25 cellular contexts compared by ENCODE assay signal in genomic region chr10:4717670-4718069, GRCh38.
"Had no signal": no experiment of that assay in that cellular context is flagged by ENCODE, and none has a peak within 500 bp of the region (broad histone marks: within the 10 kb centered on the region; RNA-seq: fewer than 3 reads in every experiment).

No MANE protein-coding gene starts in this region.

- H3K4me2 ChIP-seq: hepatocyte had no signal

- H3K27ac Mint-ChIP-seq: natural killer cell; progenitor cell of endocrine pancreas; stimulated activated naive B cell treated with anti-CD40 and anti-IgM and Interleukin-4, amounts not matched to agents 10 μg/mL and 1 μg/mL and 100 μg/mL, for 72 hours; stimulated activated naive CD8-positive, alpha-beta T cell treated with anti-CD3 and anti-CD28 coated beads, Interleukin-15, Interleukin-2, amounts not matched to agents 100 ng/mL and 50 ng/mL, for 24 hours had no signal

- H3K9me3 ChIP-seq: gastrocnemius medialis, left lung, lower lobe of right lung, right lobe of liver, thoracic aorta, tibial nerve, upper lobe of right lung, uterus had no signal

- ATAC-seq: gastrocnemius medialis; left cardiac atrium; left lung; lower lobe of right lung; natural killer cell; right lobe of liver; stimulated activated naive B cell treated with anti-CD40 and anti-IgM and Interleukin-4, amounts not matched to agents 10 μg/mL and 1 μg/mL and 100 μg/mL, for 72 hours; upper lobe of right lung had no signal

- FAIRE-seq: islet of Langerhans, small intestine had no signal

- H3K4me1 ChIP-seq: left lung, lower lobe of right lung, parathyroid adenoma, right lobe of liver, tibial nerve, upper lobe of right lung, uterus had no signal

- H3K79me2 ChIP-seq: hepatocyte, parathyroid adenoma had no signal

- H3K4me3 ChIP-seq: coronary artery, gastrocnemius medialis, hepatocyte, left lung, lower lobe of right lung, right lobe of liver, thoracic aorta, tibial nerve, upper lobe of right lung, uterus had no signal

- H3K36me3 Mint-ChIP-seq: natural killer cell; stimulated activated naive B cell treated with anti-CD40 and anti-IgM and Interleukin-4, amounts not matched to agents 10 μg/mL and 1 μg/mL and 100 μg/mL, for 72 hours had no signal

- H3K9me3 Mint-ChIP-seq: natural killer cell; stimulated activated naive B cell treated with anti-CD40 and anti-IgM and Interleukin-4, amounts not matched to agents 10 μg/mL and 1 μg/mL and 100 μg/mL, for 72 hours; stimulated activated naive CD8-positive, alpha-beta T cell treated with anti-CD3 and anti-CD28 coated beads, Interleukin-15, Interleukin-2, amounts not matched to agents 100 ng/mL and 50 ng/mL, for 24 hours had no signal

- DNase-seq: dermis blood vessel endothelial cell; effector memory CD4-positive, alpha-beta T cell; erythroblast; foreskin fibroblast; gastrocnemius medialis; head of caudate nucleus; left cardiac atrium; left lung; lower lobe of right lung; natural killer cell; right lobe of liver; small intestine; stimulated activated CD4-positive, alpha-beta T cell treated with anti-CD3 and anti-CD28 coated beads, Interleukin-15, amount 100 ng/mL, for 24 hours; stimulated activated CD4-positive, alpha-beta T cell treated with anti-CD3 and anti-CD28 coated beads, Interleukin-2, amount 100 ng/mL, for 48 hours; stimulated activated naive B cell treated with anti-CD40 and anti-IgM and Interleukin-4, amounts not matched to agents 10 μg/mL and 1 μg/mL and 100 μg/mL, for 72 hours; upper lobe of right lung; uterus had no signal

- H3K27ac ChIP-seq: coronary artery, gastrocnemius medialis, hepatocyte, left lung, lower lobe of right lung, parathyroid adenoma, right lobe of liver, tibial nerve, upper lobe of right lung, uterus had no signal

- H3K27me3 ChIP-seq: gastrocnemius medialis, hepatocyte, left lung, right lobe of liver, tibial nerve, upper lobe of right lung, uterus had no signal

- H3K36me3 ChIP-seq: gastrocnemius medialis, left lung, lower lobe of right lung, right lobe of liver, thoracic aorta, tibial nerve, upper lobe of right lung, uterus had no signal

- H3K4me1 Mint-ChIP-seq: stimulated activated naive B cell treated with anti-CD40 and anti-IgM and Interleukin-4, amounts not matched to agents 10 μg/mL and 1 μg/mL and 100 μg/mL, for 72 hours had no signal

- H3K4me3 Mint-ChIP-seq: natural killer cell; stimulated activated naive B cell treated with anti-CD40 and anti-IgM and Interleukin-4, amounts not matched to agents 10 μg/mL and 1 μg/mL and 100 μg/mL, for 72 hours; stimulated activated naive CD8-positive, alpha-beta T cell treated with anti-CD3 and anti-CD28 coated beads, Interleukin-15, Interleukin-2, amounts not matched to agents 100 ng/mL and 50 ng/mL, for 24 hours had no signal

- H3K9ac ChIP-seq: parathyroid adenoma had no signal

- H2AFZ ChIP-seq: hepatocyte, parathyroid adenoma had no signal
